In the genomic region with DNA sequence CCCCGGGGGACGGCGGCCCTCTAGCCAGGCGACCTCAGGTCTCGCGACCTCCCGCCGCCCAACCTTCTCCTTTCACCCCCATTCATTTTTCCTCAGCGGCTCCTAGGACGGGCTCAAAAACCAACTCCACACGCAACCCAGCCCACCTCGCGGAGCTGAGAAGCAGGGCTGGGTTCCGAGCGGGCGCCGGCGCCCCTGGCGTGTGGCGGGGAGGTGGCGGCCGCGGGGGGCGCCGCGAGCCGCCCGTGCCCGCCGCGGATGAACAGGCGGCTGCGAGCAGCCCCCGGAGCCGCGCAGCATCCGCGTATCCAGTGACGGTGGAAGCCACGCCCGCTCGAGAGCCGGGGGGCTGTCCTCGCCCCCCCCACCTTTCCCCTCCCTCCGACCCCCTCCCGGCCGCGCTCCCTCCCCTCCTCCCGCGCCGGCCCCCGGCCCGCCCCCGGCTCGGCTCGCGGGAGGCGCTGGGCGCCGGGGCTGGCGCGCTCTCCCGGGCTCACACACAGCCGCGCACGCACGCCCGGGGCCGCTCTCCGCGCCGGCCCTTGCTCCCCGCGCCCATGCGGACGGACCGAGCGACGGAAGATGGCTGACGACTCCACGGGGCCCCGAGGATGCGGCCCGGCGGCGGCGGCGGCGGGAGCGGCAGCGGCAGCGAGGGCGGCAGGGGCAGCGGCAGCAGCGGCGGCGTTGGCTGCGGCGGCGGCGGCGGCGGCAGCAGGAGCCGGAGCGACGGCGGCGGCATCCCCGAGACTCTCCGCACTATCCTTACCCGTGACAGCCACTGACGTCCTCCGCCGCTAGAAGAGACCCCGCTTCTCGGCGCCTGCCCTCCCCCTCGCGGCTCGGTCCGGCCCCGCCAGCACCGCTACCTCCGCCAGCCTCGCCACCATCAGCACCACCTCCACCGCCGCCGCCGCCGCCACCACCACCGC, we compare ENCODE assay signal across 8 cellular contexts. TPM values are rescaled to one million over a fixed set of nuclear protein-coding genes. Genes with fewer than 3 reads are reported as not detected.
DNase-seq lines count a peak whose midpoint lies in the region; TF ChIP-seq lines count a peak whose summit lies in the region.

A gene with protein sequence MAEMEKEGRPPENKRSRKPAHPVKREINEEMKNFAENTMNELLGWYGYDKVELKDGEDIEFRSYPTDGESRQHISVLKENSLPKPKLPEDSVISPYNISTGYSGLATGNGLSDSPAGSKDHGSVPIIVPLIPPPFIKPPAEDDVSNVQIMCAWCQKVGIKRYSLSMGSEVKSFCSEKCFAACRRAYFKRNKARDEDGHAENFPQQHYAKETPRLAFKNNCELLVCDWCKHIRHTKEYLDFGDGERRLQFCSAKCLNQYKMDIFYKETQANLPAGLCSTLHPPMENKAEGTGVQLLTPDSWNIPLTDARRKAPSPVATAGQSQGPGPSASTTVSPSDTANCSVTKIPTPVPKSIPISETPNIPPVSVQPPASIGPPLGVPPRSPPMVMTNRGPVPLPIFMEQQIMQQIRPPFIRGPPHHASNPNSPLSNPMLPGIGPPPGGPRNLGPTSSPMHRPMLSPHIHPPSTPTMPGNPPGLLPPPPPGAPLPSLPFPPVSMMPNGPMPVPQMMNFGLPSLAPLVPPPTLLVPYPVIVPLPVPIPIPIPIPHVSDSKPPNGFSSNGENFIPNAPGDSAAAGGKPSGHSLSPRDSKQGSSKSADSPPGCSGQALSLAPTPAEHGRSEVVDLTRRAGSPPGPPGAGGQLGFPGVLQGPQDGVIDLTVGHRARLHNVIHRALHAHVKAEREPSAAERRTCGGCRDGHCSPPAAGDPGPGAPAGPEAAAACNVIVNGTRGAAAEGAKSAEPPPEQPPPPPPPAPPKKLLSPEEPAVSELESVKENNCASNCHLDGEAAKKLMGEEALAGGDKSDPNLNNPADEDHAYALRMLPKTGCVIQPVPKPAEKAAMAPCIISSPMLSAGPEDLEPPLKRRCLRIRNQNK (plus strand): TSS at position 482 of the 932 bp plus-strand sequence. CDS start 500 bp downstream, outside the sequence.

- H3K4me3 ChIP-seq in GM23248 (peak within 1 kb of the TSS; percentile 82), epithelial cell of esophagus (ENCODE audit: low read length) (peak within 1 kb of the TSS; percentile 46)

- H3K4me1 Mint-ChIP-seq in mesothelial cell of epicardium = peaks cover 25% of the 10 kb centered on the region
- peaks cover 26% of the 10 kb centered on the region for H3K4me1 Mint-ChIP-seq in stimulated activated naive CD8-positive, alpha-beta T cell treated with anti-CD3 and anti-CD28 coated beads, Interleukin-15, Interleukin-2, amounts not matched to agents 100 ng/mL and 50 ng/mL, for 24 hours (ENCODE audit: low read depth)

- no peaks in the 10 kb centered on the region for H3K9me2 ChIP-seq in GM23248 (ENCODE audit: insufficient read depth)

- TF ChIP-seq CTCF in epithelial cell of esophagus (IDR thresholded peaks at IDR 0.05; ENCODE audit: insufficient read depth, low read depth, low read length, missing control alignments) (no peak), mesothelial cell of epicardium (IDR thresholded peaks at IDR 0.05; ENCODE audit: unreplicated experiment) (no peak)

- H3K4me3 Mint-ChIP-seq in mesothelial cell of epicardium = peak within 1 kb of the TSS; percentile 78
- H3K4me3 Mint-ChIP-seq in stimulated activated naive CD8-positive, alpha-beta T cell treated with anti-CD3 and anti-CD28 coated beads, Interleukin-15, Interleukin-2, amounts not matched to agents 100 ng/mL and 50 ng/mL, for 24 hours = peak within 1 kb of the TSS; percentile 89

- DNase-seq in Caki2 (ENCODE audit: low read depth) (peak; percentile 33), GM23248 (peak; percentile 68), NCI-H2227 (lab: John Stamatoyannopoulos, UW; ENCODE audit: unreplicated experiment) (peak; percentile 89), epithelial cell of esophagus (ENCODE audit: low read depth) (peak; percentile 15), mesothelial cell of epicardium (ENCODE audit: low spot score in 2 of 2, unreplicated experiment in 2 of 2) (peak; percentile 48 to 64), NCI-H510A (lab: John Stamatoyannopoulos, UW) (no peak)
- DNase-seq in activated CD8-positive, alpha-beta memory T cell treated with anti-CD3 and anti-CD28 coated beads for 24 hours = peak; percentile 80

- no peaks in the 10 kb centered on the region for H4K20me1 ChIP-seq in GM23248 (ENCODE audit: insufficient read depth)

- H2AFZ ChIP-seq in GM23248 = peak within 1 kb of the TSS; percentile 94

- no peaks in the 10 kb centered on the region; the same call in 1 of the 2 replicates for H3K79me2 ChIP-seq in GM23248 (ENCODE audit: insufficient read depth)

- H3K4me1 ChIP-seq in GM23248 (ENCODE audit: insufficient read depth) = peaks cover 21% of the 10 kb centered on the region

- peak within 1 kb of the TSS; percentile 97 for H3K4me2 ChIP-seq in GM23248 (ENCODE audit: unreplicated experiment)

- no peaks in the 10 kb centered on the region for H3K36me3 Mint-ChIP-seq in mesothelial cell of epicardium
- H3K36me3 Mint-ChIP-seq in stimulated activated naive CD8-positive, alpha-beta T cell treated with anti-CD3 and anti-CD28 coated beads, Interleukin-15, Interleukin-2, amounts not matched to agents 100 ng/mL and 50 ng/mL, for 24 hours (ENCODE audit: low read depth) = no peaks in the 10 kb centered on the region

- H3K27ac Mint-ChIP-seq in mesothelial cell of epicardium = peak within 1 kb of the TSS; percentile 58
- no peak within 1 kb of the TSS for H3K27ac Mint-ChIP-seq in stimulated activated naive CD8-positive, alpha-beta T cell treated with anti-CD3 and anti-CD28 coated beads, Interleukin-15, Interleukin-2, amounts not matched to agents 100 ng/mL and 50 ng/mL, for 24 hours

- 1 to 2% methylated on average over 64 to 103 of the region's 131 CpGs for WGBS in GM23248 (ENCODE audit: low coverage in 1 of 2, low lambda C conversion rate in 2 of 2, missing lambda C conversion rate in 2 of 2), 2 experiments

- no peaks in the 10 kb centered on the region for H3K9me3 Mint-ChIP-seq in mesothelial cell of epicardium
- no peaks in the 10 kb centered on the region for H3K9me3 Mint-ChIP-seq in stimulated activated naive CD8-positive, alpha-beta T cell treated with anti-CD3 and anti-CD28 coated beads, Interleukin-15, Interleukin-2, amounts not matched to agents 100 ng/mL and 50 ng/mL, for 24 hours

- H3K9ac ChIP-seq in GM23248 = peak within 1 kb of the TSS; percentile 60

- in situ Hi-C loops in Caki2 (cut with HindIII; ENCODE audit: low pct_unique_long_range_greater_than_20kb, low sequenced_read_pairs) (no loop called here), GM23248 (cut with MboI) (no loop called here)

- no peaks in the 10 kb centered on the region for H3K36me3 ChIP-seq in GM23248 (ENCODE audit: low read depth)

- H3F3A ChIP-seq in GM23248 (ENCODE audit: insufficient read depth) = peaks cover 19% of the 10 kb centered on the region

- H3K27me3 Mint-ChIP-seq in mesothelial cell of epicardium (ENCODE audit: low read depth) = peaks cover 61% of the 10 kb centered on the region
- peaks cover 45% of the 10 kb centered on the region for H3K27me3 Mint-ChIP-seq in stimulated activated naive CD8-positive, alpha-beta T cell treated with anti-CD3 and anti-CD28 coated beads, Interleukin-15, Interleukin-2, amounts not matched to agents 100 ng/mL and 50 ng/mL, for 24 hours

- no peak within 1 kb of the TSS for H3K27ac ChIP-seq in GM23248

- no peaks in the 10 kb centered on the region for H3K9me3 ChIP-seq in GM23248 (ENCODE audit: low read depth)

- no peaks in the 10 kb centered on the region; the same call in 1 of the 2 replicates for H3K27me3 ChIP-seq in GM23248 (replicated peaks; ENCODE audit: insufficient read depth)

RNA-seq across cellular contexts. Expression of the gene that starts here (rescaled TPM):
- total RNA-seq in Caki2 (2014; rRNA removed; shearing (Covaris generic); ENCODE audit: low replicate concordance) = 0.51 TPM in 1 of 2 replicates, not detected in the other
- 0.97 and 1.9 TPM in 2 replicates for total RNA-seq in GM23248 (2014; rRNA removed; shearing (Covaris generic))
- polyA plus RNA-seq in GM23248 (2016; fragmentation: Nextera tagmentation; extraction: Ambion mirVana) = 0.38 and 0.39 TPM in 2 replicates
- 7.6 to 8.8 TPM (median 7.6 TPM) in 3 replicates for total RNA-seq in mesothelial cell of epicardium

Comparison
In these comparisons a context has a peak if more than half of its experiments do, and no peak if none do; other contexts are left out.
1. Peak in DNase-seq in Caki2; RNA of the gene not detected or under 1 TPM.